Comparison of ENCODE assay signal across 8 cellular contexts in the genomic region with DNA sequence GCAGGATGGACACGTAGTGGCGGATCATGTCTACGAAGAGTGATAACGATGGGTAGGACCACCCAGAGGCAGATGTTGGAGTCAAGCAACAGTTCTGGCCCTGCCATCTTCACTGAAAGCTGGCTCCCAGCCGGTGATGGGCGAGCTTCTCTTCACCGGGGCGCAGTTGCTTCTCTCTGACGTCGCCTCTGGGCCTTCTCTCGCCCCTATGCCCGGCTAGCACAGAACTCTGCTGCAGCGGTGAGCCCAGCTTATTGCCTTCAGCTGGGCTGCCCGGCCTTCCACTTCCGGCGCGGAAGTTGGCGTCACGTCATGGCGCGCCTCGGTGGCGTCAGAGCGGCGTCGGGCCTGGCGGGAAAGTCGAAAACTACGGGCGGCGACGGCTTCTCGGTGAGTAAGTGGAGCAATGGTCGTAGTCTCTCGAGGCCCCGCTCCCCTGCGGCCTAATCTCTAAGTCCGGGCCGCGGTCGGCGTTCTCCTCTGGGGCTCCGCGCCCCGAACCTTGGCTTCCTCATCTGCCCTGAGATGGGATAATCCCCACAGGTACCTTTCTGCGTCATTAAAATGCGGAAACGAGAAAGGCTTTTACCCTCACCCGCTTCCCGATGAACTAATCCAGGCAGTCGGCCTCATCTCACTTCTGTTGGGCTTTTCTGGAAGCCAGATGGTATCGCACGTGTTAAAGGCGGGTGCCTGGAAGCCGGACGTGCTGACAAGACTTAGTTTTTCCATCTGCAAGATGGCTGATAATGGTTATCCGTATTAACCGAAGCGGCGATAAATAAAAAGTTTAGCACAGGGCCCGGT. TPM values are rescaled to one million over a fixed set of nuclear protein-coding genes. Genes with fewer than 3 reads are reported as not detected.
A peak's percentile ranks its signal among the peaks of the same experiment; 100 is the strongest.
DNase-seq lines count a peak whose midpoint lies in the region; ATAC-seq and TF ChIP-seq lines count a peak whose summit lies in the region.

A gene (plus strand): TSS at position 354 of the 807 bp plus-strand sequence. CDS start 2,221 bp downstream, outside the sequence.

- in situ Hi-C loops in KBM-7 (cut with MboI; ENCODE audit: low pct_unique_long_range_greater_than_20kb, low sequenced_read_pairs): no loop called here

- no peaks in the 10 kb centered on the region for H3K9me3 Mint-ChIP-seq in activated T-helper 17 cell treated with anti-CD3 and anti-CD28 coated beads, Interleukin-2, amount 50 U/mL, for 72 hours
- no peaks in the 10 kb centered on the region for H3K9me3 Mint-ChIP-seq in natural killer cell

- intact Hi-C loops in natural killer cell (cut with micrococcal nuclease): loop anchor here (1.0 to 5.0 kb wide), 4 partner anchors 15 to 222 kb away; a partner anchor contains a TSS

- TF ChIP-seq CTCF in fibroblast of mammary gland (conservative IDR thresholded peaks at IDR 0.05; ENCODE audit: control insufficient read depth, insufficient read depth, low read depth, low read length): no peak
- no peak for TF ChIP-seq CTCF in natural killer cell (IDR thresholded peaks at IDR 0.05)

- no peaks in the 10 kb centered on the region for H3K27me3 Mint-ChIP-seq in activated T-helper 17 cell treated with anti-CD3 and anti-CD28 coated beads, Interleukin-2, amount 50 U/mL, for 72 hours
- H3K27me3 Mint-ChIP-seq in natural killer cell (ENCODE audit: low read depth in 2 of 2): no peaks in the 10 kb centered on the region

- H3K4me3 ChIP-seq in fibroblast of mammary gland (ENCODE audit: control insufficient read depth, low read depth, low read length): peak within 1 kb of the TSS; percentile 95

- peaks cover 72% of the 10 kb centered on the region for H3K36me3 Mint-ChIP-seq in activated T-helper 17 cell treated with anti-CD3 and anti-CD28 coated beads, Interleukin-2, amount 50 U/mL, for 72 hours (ENCODE audit: low read depth)
- no peaks in the 10 kb centered on the region for H3K36me3 Mint-ChIP-seq in natural killer cell

- peaks cover 5% of the 10 kb centered on the region for H3K4me1 Mint-ChIP-seq in activated T-helper 17 cell treated with anti-CD3 and anti-CD28 coated beads, Interleukin-2, amount 50 U/mL, for 72 hours
- peaks cover 0 to 20% of the 10 kb centered on the region in 2 donors for H3K4me1 Mint-ChIP-seq in natural killer cell

- DNase-seq in Daoy (ENCODE audit: low read depth) (peak; percentile 91), KBM-7 (peak; percentile 94), RPMI8226 (peak; percentile 90), fibroblast of mammary gland (ENCODE audit: low read depth) (peak; percentile 84), natural killer cell (peak; percentile 97)
- peak; percentile 84 to 96 (median 88) for DNase-seq in stimulated activated naive CD4-positive, alpha-beta T cell (lab: John Stamatoyannopoulos, UW)

- H3K4me3 Mint-ChIP-seq in activated T-helper 17 cell treated with anti-CD3 and anti-CD28 coated beads, Interleukin-2, amount 50 U/mL, for 72 hours: peak within 1 kb of the TSS; percentile 96
- H3K4me3 Mint-ChIP-seq in natural killer cell: peak within 1 kb of the TSS; percentile 98

- ATAC-seq in GM21723 (IDR thresholded peaks at IDR 0.05; ENCODE audit: unreplicated experiment) (peak; percentile 92), natural killer cell (peak; percentile 95 to 96 (median 95))
- ATAC-seq in activated T-helper 17 cell treated with anti-CD3 and anti-CD28 coated beads, Interleukin-2, amount 50 U/mL, for 72 hours (replicated peaks): peak; percentile 97

- peak within 1 kb of the TSS; percentile 95 for H3K27ac Mint-ChIP-seq in activated T-helper 17 cell treated with anti-CD3 and anti-CD28 coated beads, Interleukin-2, amount 50 U/mL, for 72 hours
- H3K27ac Mint-ChIP-seq in natural killer cell: peak within 1 kb of the TSS; percentile 93 to 94

RNA-seq across cellular contexts. Expression of the gene that starts here (rescaled TPM):
- 48.5 and 51.9 TPM in 2 replicates for total RNA-seq in Daoy (2014; rRNA removed; shearing (Covaris generic))
- total RNA-seq in activated T-helper 17 cell treated with anti-CD3 and anti-CD28 coated beads, Interleukin-2, amount 50 U/mL, for 72 hours: 10 to 100 TPM; 59.0 to 74.0 TPM
- 10 to 100 TPM in 2 of 3 donors, 1 to 10 TPM in 1; 9.0 to 15.7 (median 14.6) TPM for total RNA-seq in natural killer cell

Comparison
In these comparisons a context has a peak if more than half of its experiments do, and no peak if none do; other contexts are left out.
1. Peak in every context shown above with its lines: DNase-seq, ATAC-seq and H3K4me3 ChIP-seq.